Comparison of ENCODE assay signal across 10 cellular contexts in the genomic region with DNA sequence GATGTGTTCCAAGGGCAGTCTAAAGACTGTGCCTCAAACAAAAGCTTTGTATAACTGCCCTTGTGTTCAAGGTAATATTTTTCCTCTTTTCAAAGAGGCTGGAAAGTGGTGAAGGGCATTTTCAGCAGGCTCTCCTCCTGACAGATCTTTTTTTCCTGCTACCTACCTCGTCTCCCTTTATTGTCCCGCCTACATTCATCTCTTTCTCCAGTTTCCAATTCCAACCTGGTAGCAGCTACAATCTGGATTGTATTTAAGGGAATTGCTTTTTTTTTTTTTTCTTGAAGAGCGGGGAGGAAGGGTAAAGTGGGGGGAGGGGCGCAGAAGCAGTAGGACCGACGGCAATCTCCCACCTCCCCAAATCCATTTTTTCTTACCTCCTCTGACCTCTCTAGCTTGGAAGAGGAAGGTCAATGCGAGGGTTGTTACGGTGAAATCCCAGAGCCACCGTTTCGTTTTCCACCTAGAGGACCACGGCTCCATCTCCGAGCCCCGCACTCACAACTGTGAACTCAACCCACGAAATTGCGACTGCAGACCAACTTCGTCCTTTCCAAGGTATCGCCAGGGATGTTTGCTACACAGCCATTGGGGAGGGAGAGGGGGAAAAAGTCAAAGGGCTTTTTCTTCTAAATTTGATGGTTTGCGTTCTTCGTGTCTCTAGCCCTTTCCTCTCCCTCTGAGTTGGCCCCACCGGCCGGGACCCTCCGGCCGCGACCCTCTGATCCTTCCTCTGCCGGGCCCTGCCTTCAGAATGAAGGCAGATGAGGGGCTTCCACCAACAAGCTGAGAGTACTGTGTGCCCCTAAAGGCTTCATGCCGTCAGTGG. TPM values are rescaled to one million over a fixed set of nuclear protein-coding genes. Genes with fewer than 3 reads are reported as not detected.
DNase-seq lines count a peak whose midpoint lies in the region; ATAC-seq, FAIRE-seq and TF ChIP-seq lines count a peak whose summit lies in the region.
"Had no signal": no experiment of that assay in that cellular context is flagged by ENCODE, and none has a peak within 500 bp of the region (broad histone marks: within the 10 kb centered on the region; RNA-seq: fewer than 3 reads in every experiment).

Gene COL11A1, minus strand, starts transcription at position 827 of the 829 bp plus-strand sequence. Its CDS starts 344 bp downstream, at position 483.

- H3K27me3 ChIP-seq in fibroblast of lung (ENCODE audit: control insufficient read depth, insufficient read depth, low read length) (no peaks in the 10 kb centered on the region), PC-9 (ENCODE audit: insufficient read depth, low read depth) (no peaks in the 10 kb centered on the region)

- no peaks in the 10 kb centered on the region for H3K9me3 Mint-ChIP-seq in activated naive CD8-positive, alpha-beta T cell treated with anti-CD3 and anti-CD28 coated beads, Interleukin-2, amount 50 U/mL, for 24 hours
- no peaks in the 10 kb centered on the region for H3K9me3 Mint-ChIP-seq in activated naive CD8-positive, alpha-beta T cell treated with anti-CD3 and anti-CD28 coated beads for 36 hours
- no peaks in the 10 kb centered on the region for H3K9me3 Mint-ChIP-seq in nephron progenitor cell

- peaks cover 25% of the 10 kb centered on the region for H3K27me3 Mint-ChIP-seq in activated naive CD8-positive, alpha-beta T cell treated with anti-CD3 and anti-CD28 coated beads, Interleukin-2, amount 50 U/mL, for 24 hours
- peaks cover 33% of the 10 kb centered on the region for H3K27me3 Mint-ChIP-seq in activated naive CD8-positive, alpha-beta T cell treated with anti-CD3 and anti-CD28 coated beads for 36 hours
- H3K27me3 Mint-ChIP-seq in nephron progenitor cell (ENCODE audit: low read depth, poor library complexity), result peaks cover 5% of the 10 kb centered on the region

- no peaks in the 10 kb centered on the region for H3K36me3 Mint-ChIP-seq in activated naive CD8-positive, alpha-beta T cell treated with anti-CD3 and anti-CD28 coated beads, Interleukin-2, amount 50 U/mL, for 24 hours (ENCODE audit: low read depth)
- H3K36me3 Mint-ChIP-seq in activated naive CD8-positive, alpha-beta T cell treated with anti-CD3 and anti-CD28 coated beads for 36 hours, result no peaks in the 10 kb centered on the region
- no peaks in the 10 kb centered on the region for H3K36me3 Mint-ChIP-seq in nephron progenitor cell (ENCODE audit: low read depth)

- H3K9me2 ChIP-seq in PC-9 (ENCODE audit: insufficient read depth), result no peaks in the 10 kb centered on the region

- CTCF ChIA-PET in PC-9 (lab: Charles Lee), result interaction anchor here (0.6 to 1.3 kb wide), 3 partner anchors 31 to 355 kb away, joined by 3 to 14 read pairs (median 9); no protein-coding TSS in a partner anchor

- no peaks in the 10 kb centered on the region for H3F3A ChIP-seq in PC-9 (ENCODE audit: insufficient read depth, low read depth)

- no peaks in the 10 kb centered on the region for H3K36me3 ChIP-seq in fibroblast of lung (ENCODE audit: control insufficient read depth, insufficient read depth, low read length)
- H3K36me3 ChIP-seq in PC-9 (ENCODE audit: low read depth), result no peaks in the 10 kb centered on the region

- H3K79me2 ChIP-seq in fibroblast of lung (ENCODE audit: control insufficient read depth, insufficient read depth, low read length), result no peaks in the 10 kb centered on the region
- H3K79me2 ChIP-seq in PC-9 (ENCODE audit: low read depth), result no peaks in the 10 kb centered on the region

- H4K20me1 ChIP-seq in fibroblast of lung (ENCODE audit: control insufficient read depth, extremely low read depth, insufficient read depth, low read length) (no peaks in the 10 kb centered on the region), PC-9 (ENCODE audit: insufficient read depth) (no peaks in the 10 kb centered on the region)

- no peaks in the 10 kb centered on the region for H3K9me3 ChIP-seq in fibroblast of lung (ENCODE audit: control insufficient read depth, insufficient read depth, low read depth, low read length)
- no peaks in the 10 kb centered on the region for H3K9me3 ChIP-seq in PC-9 (ENCODE audit: insufficient read depth, low read depth)

- H2AFZ ChIP-seq in fibroblast of lung (ENCODE audit: low read length) (peak within 1 kb of the TSS; percentile 19), PC-9 (no peak within 1 kb of the TSS)

- no peak within 1 kb of the TSS for H3K27ac Mint-ChIP-seq in activated naive CD8-positive, alpha-beta T cell treated with anti-CD3 and anti-CD28 coated beads, Interleukin-2, amount 50 U/mL, for 24 hours
- no peak within 1 kb of the TSS for H3K27ac Mint-ChIP-seq in activated naive CD8-positive, alpha-beta T cell treated with anti-CD3 and anti-CD28 coated beads for 36 hours
- peak within 1 kb of the TSS; percentile 1 for H3K27ac Mint-ChIP-seq in nephron progenitor cell

- ATAC-seq in activated naive CD8-positive, alpha-beta T cell treated with anti-CD3 and anti-CD28 coated beads, Interleukin-2, amount 50 U/mL, for 24 hours, result no peak
- ATAC-seq in GM18867 (IDR thresholded peaks at IDR 0.05; ENCODE audit: unreplicated experiment), result no peak

- FAIRE-seq in urothelium cell line (lab: Jason Lieb, UNC), result no peak

- peak within 1 kb of the TSS in 2 of 4 experiments; percentile 52 to 74 for H3K4me3 ChIP-seq in fibroblast of lung (replicated peaks in 1 of 4; ENCODE audit: control extremely low read depth in 1 of 4, insufficient read depth in 1 of 4, low read depth in 3 of 4, low read length in 4 of 4)
- no peak within 1 kb of the TSS for H3K4me3 ChIP-seq in PC-9

- H3K4me2 ChIP-seq in fibroblast of lung (ENCODE audit: extremely low read depth, insufficient read depth, low read length), result peak within 1 kb of the TSS; percentile 19
- no peak within 1 kb of the TSS for H3K4me2 ChIP-seq in PC-9

- TF ChIP-seq CTCF in fibroblast of lung (conservative IDR thresholded peaks at IDR 0.05 in 1 of 2, IDR thresholded peaks at IDR 0.05 in 1 of 2; ENCODE audit: low read depth in 1 of 2, low read length in 2 of 2) (no peak), nephron progenitor cell (IDR thresholded peaks at IDR 0.05) (no peak), PC-9 (conservative IDR thresholded peaks at IDR 0.05) (no peak)

- intact Hi-C loops in PC-9 (cut with micrococcal nuclease; ENCODE audit: unreplicated experiment), result loop anchor here (10.0 kb wide), 1 partner anchor 347 kb away; no protein-coding TSS in a partner anchor

- POLR2A ChIA-PET in PC-9 (lab: Charles Lee; ENCODE audit: unreplicated experiment), result no interaction called here

- BruUV-seq in PC-9 (replicated peaks; lab: Mats Ljungman, UMichigan), result no TSS peak

- DNase-seq in activated naive CD8-positive, alpha-beta T cell treated with anti-CD3 and anti-CD28 coated beads, Interleukin-2, amount 50 U/mL, for 24 hours, result no peak
- no peak for DNase-seq in activated naive CD8-positive, alpha-beta T cell treated with anti-CD3 and anti-CD28 coated beads for 36 hours
- DNase-seq in fibroblast of lung (ENCODE audit: low read depth in 2 of 2) (peak in 1 of 2 donors; percentile 23), nephron progenitor cell (peak; percentile 18), urothelium cell line (ENCODE audit: low spot score) (peak; percentile 26), PC-9 (no peak), COR-L47 (lab: John Stamatoyannopoulos, UW) (no peak)
- DNase-seq: NCI-H510A treated with DMSO at 0.1 percent for 48 hours; stimulated activated CD4-positive, alpha-beta T cell treated with anti-CD3 and anti-CD28 coated beads, Interleukin-2, amount 100 ng/mL, for 24 hours had no signal

- H3K4me1 ChIP-seq in fibroblast of lung (ENCODE audit: control insufficient read depth, extremely low read depth, insufficient read depth, low read length) (no peaks in the 10 kb centered on the region), PC-9 (replicated peaks; ENCODE audit: insufficient read depth) (no peaks in the 10 kb centered on the region)

- H3K9ac ChIP-seq in fibroblast of lung (ENCODE audit: insufficient read depth, low read length), result no peak within 1 kb of the TSS

- peak within 1 kb of the TSS; percentile 35 for H3K4me3 Mint-ChIP-seq in activated naive CD8-positive, alpha-beta T cell treated with anti-CD3 and anti-CD28 coated beads, Interleukin-2, amount 50 U/mL, for 24 hours
- H3K4me3 Mint-ChIP-seq in activated naive CD8-positive, alpha-beta T cell treated with anti-CD3 and anti-CD28 coated beads for 36 hours, result no peak within 1 kb of the TSS
- peak within 1 kb of the TSS; percentile 88 for H3K4me3 Mint-ChIP-seq in nephron progenitor cell

- H3K4me1 Mint-ChIP-seq in activated naive CD8-positive, alpha-beta T cell treated with anti-CD3 and anti-CD28 coated beads, Interleukin-2, amount 50 U/mL, for 24 hours, result peaks cover 5% of the 10 kb centered on the region
- H3K4me1 Mint-ChIP-seq in activated naive CD8-positive, alpha-beta T cell treated with anti-CD3 and anti-CD28 coated beads for 36 hours, result peaks cover 5% of the 10 kb centered on the region
- peaks cover 29% of the 10 kb centered on the region for H3K4me1 Mint-ChIP-seq in nephron progenitor cell

- H3K27ac ChIP-seq in fibroblast of lung (ENCODE audit: insufficient read depth, low read length) (no peak within 1 kb of the TSS), PC-9 (no peak within 1 kb of the TSS)

RNA-seq across cellular contexts. Expression of gene COL11A1, which starts in this region (rescaled TPM):
- not detected for total RNA-seq in activated naive CD8-positive, alpha-beta T cell treated with anti-CD3 and anti-CD28 coated beads for 36 hours
- total RNA-seq in fibroblast of lung (0.26 and 8.9 TPM in 2 replicates), PC-9 (2021) (not detected in 2 replicates)
- polyA plus RNA-seq in fibroblast of lung, result 0.26 and 2.6 TPM in 2 replicates
- 0.27 and 2.6 TPM in 2 replicates for polyA plus RNA-seq in fibroblast of lung (2012)
- polyA minus RNA-seq in fibroblast of lung (ENCODE audit: low replicate concordance), result 0.43 TPM in 1 of 2 replicates, not detected in the other

Comparison
In these comparisons a context has a peak if more than half of its experiments do, and no peak if none do; other contexts are left out.
1. DNase-seq: peak in nephron progenitor cell (single experiment) and urothelium cell line (single experiment); none in activated naive CD8-positive, alpha-beta T cell treated with anti-CD3 and anti-CD28 coated beads, Interleukin-2, amount 50 U/mL, for 24 hours (single experiment), activated naive CD8-positive, alpha-beta T cell treated with anti-CD3 and anti-CD28 coated beads for 36 hours (single experiment), PC-9 (0 of 2) and COR-L47 (single experiment).